1 cellular context compared by ENCODE assay signal in genomic region chr1:36327421-36328087, GRCh38.
TF ChIP-seq lines count a peak whose summit lies in the region.

No MANE protein-coding gene starts in this region.

TF ChIP-seq in K562, 482 proteins besides CTCF, POLR2A, EP300 and RAD21:
- TF ChIP-seq MGA (IDR thresholded peaks at IDR 0.05) (no peak), POLR2G (IDR thresholded peaks at IDR 0.05; ENCODE audit: low read depth, low read length) (0 out of 2 replicates have a peak, but pooled peaks have one; percentile 25), CHD1 (IDR thresholded peaks at IDR 0.05; ENCODE audit: low read length) (no peak), TEAD4 (IDR thresholded peaks at IDR 0.05; ENCODE audit: low read length) (no peak), TEAD4 (CRISPR knock-in tag; IDR thresholded peaks at IDR 0.05; ENCODE audit: borderline replicate concordance) (0 out of 2 replicates have a peak, but pooled peaks have one; percentile 51), FOXP1 (CRISPR knock-in tag; IDR thresholded peaks at IDR 0.05) (0 out of 2 replicates have a peak, but pooled peaks have one; percentile 27), ATF3 (IDR thresholded peaks at IDR 0.05) (peak; percentile 16; the same call in 1 of the 2 replicates), ATF3 (CRISPR knock-in tag; conservative IDR thresholded peaks at IDR 0.05) (no peak)
TF ChIP-seq in K562: peak in this region for 4.
